In genomic region chr2:26561918-26562810, GRCh38 we compare ENCODE assay signal across 8 cellular contexts.
A peak's percentile ranks its signal among the peaks of the same experiment; 100 is the strongest.
DNase-seq lines count a peak whose midpoint lies in the region; TF ChIP-seq lines count a peak whose summit lies in the region.

No MANE protein-coding gene starts in this region.

- H3K36me3 Mint-ChIP-seq in glutamatergic neuron (ENCODE audit: unreplicated experiment) (peaks cover 6% of the 10 kb centered on the region), nephron progenitor cell (ENCODE audit: low read depth) (no peaks in the 10 kb centered on the region)

- H3K27me3 Mint-ChIP-seq in glutamatergic neuron (ENCODE audit: unreplicated experiment) (peaks cover 12% of the 10 kb centered on the region), nephron progenitor cell (ENCODE audit: low read depth, poor library complexity) (peaks cover 66% of the 10 kb centered on the region)

- DNase-seq in Daoy (ENCODE audit: low read depth): peak; percentile 76
- DNase-seq in NCI-H1417 (lab: John Stamatoyannopoulos, UW): peak; percentile 64 to 94 (median 94)
- DNase-seq in activated T-cell treated with anti-CD3 and anti-CD28 coated beads for 48 hours (ENCODE audit: low read depth): peak; percentile 42
- DNase-seq in glutamatergic neuron: peak; percentile 61
- DNase-seq in retina: peak; percentile 83
- DNase-seq in AML-193 (lab: John Stamatoyannopoulos, UW): no peak
- DNase-seq in activated gamma-delta T cell (lab: John Stamatoyannopoulos, UW): no peak
- DNase-seq in nephron progenitor cell: no peak

- TF ChIP-seq CTCF in glutamatergic neuron (IDR thresholded peaks at IDR 0.05; ENCODE audit: partially characterized antibody, unreplicated experiment): peak; percentile 29
- TF ChIP-seq CTCF in nephron progenitor cell (IDR thresholded peaks at IDR 0.05): no peak

- no peak overlapping the region for H3K27ac Mint-ChIP-seq in glutamatergic neuron (ENCODE audit: unreplicated experiment)
- H3K27ac Mint-ChIP-seq in nephron progenitor cell: no peak overlapping the region

- peak overlapping the region; percentile 52 for H3K4me3 Mint-ChIP-seq in glutamatergic neuron (ENCODE audit: unreplicated experiment)
- no peak overlapping the region for H3K4me3 Mint-ChIP-seq in nephron progenitor cell

- H3K9me3 Mint-ChIP-seq in glutamatergic neuron (ENCODE audit: unreplicated experiment) (peaks cover 2% of the 10 kb centered on the region), nephron progenitor cell (no peaks in the 10 kb centered on the region)

- peaks cover 2% of the 10 kb centered on the region for H3K4me1 Mint-ChIP-seq in glutamatergic neuron (ENCODE audit: low read depth, unreplicated experiment)
- no peaks in the 10 kb centered on the region for H3K4me1 Mint-ChIP-seq in nephron progenitor cell

Comparison
In these comparisons a context has a peak if more than half of its experiments do, and no peak if none do; other contexts are left out.
1. DNase-seq: peak in Daoy (single experiment), NCI-H1417 (3 of 3), activated T-cell treated with anti-CD3 and anti-CD28 coated beads for 48 hours (single experiment), glutamatergic neuron (single experiment) and retina (single experiment); none in AML-193 (0 of 2), activated gamma-delta T cell (single experiment) and nephron progenitor cell (single experiment).